ENCODE assay signal across 8 cellular contexts in genomic region chr4:121462660-121463261, GRCh38.
DNase-seq lines count a peak whose midpoint lies in the region; ATAC-seq lines count a peak whose summit lies in the region.

No MANE protein-coding gene starts in this region.

- H3K27ac ChIP-seq in CD8-positive, alpha-beta memory T cell (ENCODE audit: low read depth, low read length): no peak overlapping the region

- peaks cover 9 to 14% (median 12%) of the 10 kb centered on the region in 5 donors for H3K9me3 Mint-ChIP-seq in CD8-positive, alpha-beta memory T cell
- no peaks in the 10 kb centered on the region for H3K9me3 Mint-ChIP-seq in activated CD8-positive, alpha-beta T cell treated with anti-CD3 and anti-CD28 coated beads, Interleukin-2, amount 10 ng/mL, durations not matched to agents 7 days and 5 days (ENCODE audit: insufficient read depth)

- peak overlapping the region in 1 of 8 donors; percentile 30 for H3K27ac Mint-ChIP-seq in CD8-positive, alpha-beta memory T cell
- no peak overlapping the region for H3K27ac Mint-ChIP-seq in activated CD8-positive, alpha-beta T cell treated with anti-CD3 and anti-CD28 coated beads, Interleukin-2, amount 10 ng/mL, durations not matched to agents 7 days and 5 days

- CTCF ChIA-PET in CD8-positive, alpha-beta memory T cell (lab: Charles Lee): interaction anchor here (0.7 to 1.3 kb wide), 7 partner anchors 9 to 274 kb away, joined by 3 to 5 read pairs (median 3); no protein-coding TSS in a partner anchor
- CTCF ChIA-PET in activated CD8-positive, alpha-beta T cell treated with anti-CD3 and anti-CD28 coated beads, Interleukin-2, amount 10 ng/mL, durations not matched to agents 7 days and 5 days (lab: Charles Lee): interaction anchor here (0.6 to 2.2 kb wide), 26 partner anchors 8 to 314 kb away, joined by 3 to 18 read pairs (median 4); no protein-coding TSS in a partner anchor

- POLR2A ChIA-PET in CD8-positive, alpha-beta memory T cell (lab: Charles Lee): no interaction called here
- POLR2A ChIA-PET in activated CD8-positive, alpha-beta T cell treated with anti-CD3 and anti-CD28 coated beads, Interleukin-2, amount 10 ng/mL, durations not matched to agents 7 days and 5 days (lab: Charles Lee): no interaction called here

- H3K36me3 ChIP-seq in CD8-positive, alpha-beta memory T cell (ENCODE audit: insufficient read depth, low read length): no peaks in the 10 kb centered on the region

- H3K4me3 Mint-ChIP-seq in CD8-positive, alpha-beta memory T cell: no peak overlapping the region
- H3K4me3 Mint-ChIP-seq in activated CD8-positive, alpha-beta T cell treated with anti-CD3 and anti-CD28 coated beads, Interleukin-2, amount 10 ng/mL, durations not matched to agents 7 days and 5 days: no peak overlapping the region

- no peaks in the 10 kb centered on the region for H3K9me3 ChIP-seq in CD8-positive, alpha-beta memory T cell (ENCODE audit: low read length)

- peaks cover 0 to 9% (median 0%) of the 10 kb centered on the region in 3 donors for H3K36me3 Mint-ChIP-seq in CD8-positive, alpha-beta memory T cell
- H3K36me3 Mint-ChIP-seq in activated CD8-positive, alpha-beta T cell treated with anti-CD3 and anti-CD28 coated beads, Interleukin-2, amount 10 ng/mL, durations not matched to agents 7 days and 5 days (ENCODE audit: low read depth): no peaks in the 10 kb centered on the region

- no peaks in the 10 kb centered on the region for H3K27me3 ChIP-seq in CD8-positive, alpha-beta memory T cell (ENCODE audit: insufficient read depth, low read length, poor library complexity, severe bottlenecking)

- H3K4me3 ChIP-seq in CD8-positive, alpha-beta memory T cell (ENCODE audit: low read length): no peak overlapping the region

- no peaks in the 10 kb centered on the region for H3K4me1 ChIP-seq in CD8-positive, alpha-beta memory T cell (ENCODE audit: insufficient read depth, low read length)

- H3K27me3 Mint-ChIP-seq in CD8-positive, alpha-beta memory T cell: peaks cover 7 to 62% of the 10 kb centered on the region in 2 donors
- peaks cover 14% of the 10 kb centered on the region for H3K27me3 Mint-ChIP-seq in activated CD8-positive, alpha-beta T cell treated with anti-CD3 and anti-CD28 coated beads, Interleukin-2, amount 10 ng/mL, durations not matched to agents 7 days and 5 days (ENCODE audit: low read depth)

- peak in 3 of 5 donors; percentile 11 to 55 (median 17) for DNase-seq in CD8-positive, alpha-beta memory T cell
- DNase-seq in NCI-H2107 (lab: John Stamatoyannopoulos, UW): peak; percentile 36
- peak; percentile 71 for DNase-seq in activated CD8-positive, alpha-beta T cell treated with anti-CD3 and anti-CD28 coated beads, Interleukin-2, amount 10 ng/mL, durations not matched to agents 7 days and 5 days
- DNase-seq in globus pallidus (ENCODE audit: low spot score): peak; percentile 64
- DNase-seq in renal cortical epithelial cell (ENCODE audit: low read depth): peak; percentile 76
- no peak for DNase-seq in mesenteric fat pad (ENCODE audit: low spot score)

- H3K4me1 Mint-ChIP-seq in CD8-positive, alpha-beta memory T cell: peaks cover 0 to 3% (median 3%) of the 10 kb centered on the region in 3 donors
- no peaks in the 10 kb centered on the region for H3K4me1 Mint-ChIP-seq in activated CD8-positive, alpha-beta T cell treated with anti-CD3 and anti-CD28 coated beads, Interleukin-2, amount 10 ng/mL, durations not matched to agents 7 days and 5 days (ENCODE audit: low read depth)

- ATAC-seq in GM18519 (IDR thresholded peaks at IDR 0.05; ENCODE audit: low FRiP score, unreplicated experiment): peak; percentile 97
- peak; percentile 96 for ATAC-seq in HG02884 (IDR thresholded peaks at IDR 0.05; ENCODE audit: unreplicated experiment)
- ATAC-seq in activated CD8-positive, alpha-beta T cell treated with anti-CD3 and anti-CD28 coated beads, Interleukin-2, amount 10 ng/mL, durations not matched to agents 7 days and 5 days: peak; percentile 91
